8 cellular contexts compared by ENCODE assay signal in genomic region chr19:49664171-49665070, GRCh38. TPM values are rescaled to one million over a fixed set of nuclear protein-coding genes. Genes with fewer than 3 reads are reported as not detected.
DNase-seq lines count a peak whose midpoint lies in the region; ATAC-seq, FAIRE-seq and TF ChIP-seq lines count a peak whose summit lies in the region.

No MANE protein-coding gene starts in this region.

- ATAC-seq in HG03095 (IDR thresholded peaks at IDR 0.05; ENCODE audit: unreplicated experiment) = peak; percentile 33
- peak; percentile 76 for ATAC-seq in HepG2
- ATAC-seq in GM21390 (IDR thresholded peaks at IDR 0.05; ENCODE audit: unreplicated experiment) = no peak

- POLR2A ChIA-PET in HepG2 (lab: Yijun Ruan, JAX) = interaction anchor here (0.8 to 5.7 kb wide), 9 partner anchors 8 to 152 kb away, joined by 3 to 92 read pairs (median 4); partner anchors contain the start of genes FCGRT, PRMT1, RRAS and SCAF1

- CTCF ChIA-PET in HepG2 (lab: Yijun Ruan, JAX; ENCODE audit: low intra/inter-chr PET ratio, low total read pairs) = no interaction called here

- H3K36me3 ChIP-seq in HepG2 (replicated peaks in 1 of 2; ENCODE audit: control insufficient read depth in 1 of 2, insufficient read depth in 2 of 2, low read length in 2 of 2) = peaks cover 7 to 36% of the 10 kb centered on the region in 2 experiments

- H3K27ac ChIP-seq in HepG2 (ENCODE audit: extremely low read length, insufficient read depth, low read length) = peak overlapping the region; percentile 74

- peak overlapping the region; percentile 63 to 96 (median 93) for H3K4me3 ChIP-seq in HepG2 (replicated peaks in 1 of 3; ENCODE audit: insufficient read depth in 1 of 3, low read depth in 2 of 3, low read length in 3 of 3)

- peaks cover 30% of the 10 kb centered on the region for H3K79me2 ChIP-seq in HepG2 (ENCODE audit: insufficient read depth, low read length)

- intact Hi-C loops in HepG2 (cut with micrococcal nuclease; ENCODE audit: unreplicated experiment) = loop anchor here (2.0 kb wide), 1 partner anchor 24 kb away; the partner anchor contains the start of gene RRAS

- peak; percentile 53 to 82 for TF ChIP-seq POLR2A in HepG2 (IDR thresholded peaks at IDR 0.05; ENCODE audit: insufficient read depth in 1 of 2, low read depth in 2 of 2, low read length in 2 of 2)

- H3K4me1 ChIP-seq in HepG2 (ENCODE audit: insufficient read depth, low read length) = peaks cover 27% of the 10 kb centered on the region

- under 1% methylated on average over 26 of the region's 53 CpGs for WGBS in HepG2 (ENCODE audit: low lambda C conversion rate)

- TF ChIP-seq EP300 in HepG2 (IDR thresholded peaks at IDR 0.05; ENCODE audit: low read depth in 2 of 2, low read length in 2 of 2) (no peak), HepG2 (CRISPR knock-in tag; IDR thresholded peaks at IDR 0.05; ENCODE audit: borderline replicate concordance) (no peak)

- H3K27me3 ChIP-seq in HepG2 (ENCODE audit: control insufficient read depth in 1 of 2, insufficient read depth in 2 of 2, low read length in 2 of 2) = no peaks in the 10 kb centered on the region; a peak in 1 of 5 replicates

- peaks cover 5% of the 10 kb centered on the region; the same call in 1 of the 2 replicates for H4K20me1 ChIP-seq in HepG2 (ENCODE audit: insufficient read depth, low read length)

- peak; percentile 44 for TF ChIP-seq CTCF in HepG2 (CRISPR knock-in tag; IDR thresholded peaks at IDR 0.05)

- in situ Hi-C loops in HepG2 (cut with HindIII; ENCODE audit: extremely low pct_ligation_motif_present, low pct_unique_long_range_greater_than_20kb) = no loop called here

- H3K9ac ChIP-seq in HepG2 (ENCODE audit: insufficient read depth, low read depth, low read length) = peak overlapping the region; percentile 90

- DNase-seq in DMS79 treated with DMSO at 0.1 percent for 48 hours (lab: John Stamatoyannopoulos, UW) (peak; percentile 82), NCI-H526 (lab: John Stamatoyannopoulos, UW) (peak; percentile 79 to 93), dedifferentiated amniotic fluid mesenchymal stem cell (ENCODE audit: extremely low spot score) (peak; percentile 75), HepG2 (ENCODE audit: low spot score) (peak; percentile 80)
- DNase-seq in activated CD4-positive, alpha-beta T cell treated with anti-CD3 and anti-CD28 coated beads, Interleukin-2, amount 50 U/mL, for 1 hour = peak; percentile 94
- peak; percentile 94 to 95 for DNase-seq in stimulated activated CD4-positive, alpha-beta T cell treated with anti-CD3 and anti-CD28 coated beads, Interleukin-2, amount 100 ng/mL, for 48 hours

- FAIRE-seq in HepG2 (lab: Jason Lieb, UNC) = peak; percentile 56

- H3K9me3 ChIP-seq in HepG2 (ENCODE audit: low read length) = no peaks in the 10 kb centered on the region

- peak; percentile 26; the same call in 1 of the 2 replicates for TF ChIP-seq RAD21 in HepG2 (CRISPR knock-in tag; IDR thresholded peaks at IDR 0.05)

- no peak overlapping the region for H2AFZ ChIP-seq in HepG2 (ENCODE audit: low read length)

- H3K4me2 ChIP-seq in HepG2 (ENCODE audit: low read depth, low read length) = peak overlapping the region; percentile 98

- BruUV-seq in HepG2 (replicated peaks; lab: Mats Ljungman, UMichigan) = no TSS peak

RNA-seq across cellular contexts. Expression of gene IRF3, which starts 1.2 kb away (rescaled TPM):
- 61.0 and 65.5 TPM in 2 replicates for total RNA-seq in HepG2 (2016; rRNA removed; fragmentation: Illumina TruSeq; extraction: Trizol)
- 23.6 and 23.7 TPM in 2 replicates for total RNA-seq in HepG2 (2016; cell fraction: cytosol; rRNA removed; fragmentation: Illumina TruSeq; extraction: Trizol; ENCODE audit: low read depth)
- total RNA-seq in HepG2 (2016; cell fraction: insoluble cytoplasmic fraction; rRNA removed; fragmentation: Illumina TruSeq; extraction: Trizol) = 50.6 and 64.5 TPM in 2 replicates
- total RNA-seq in HepG2 (2016; cell fraction: membrane; rRNA removed; fragmentation: Illumina TruSeq; extraction: Trizol) = 26.7 and 37.0 TPM in 2 replicates
- 30.2 and 40.5 TPM in 2 replicates for total RNA-seq in HepG2 (2016; cell fraction: nucleus; rRNA removed; fragmentation: Illumina TruSeq; extraction: Trizol)
- polyA plus RNA-seq in HepG2 (2011; rRNA removed) = 61.9 and 66.2 TPM in 2 replicates
- 40.1 and 60.0 TPM in 2 replicates for polyA plus RNA-seq in HepG2 (2011; cell fraction: cytosol; rRNA removed)
- 110 and 114 TPM in 2 replicates for polyA plus RNA-seq in HepG2 (2011; cell fraction: nucleus; rRNA removed)
- polyA plus RNA-seq in HepG2 (2012) = 49.4 and 77.2 TPM in 2 replicates
- polyA plus RNA-seq in HepG2 (2016; cell fraction: cytosol; fragmentation: Illumina TruSeq; extraction: Trizol; ENCODE audit: low read depth) = 17.9 and 23.0 TPM in 2 replicates
- 44.7 and 50.0 TPM in 2 replicates for polyA plus RNA-seq in HepG2 (2016; cell fraction: insoluble cytoplasmic fraction; fragmentation: Illumina TruSeq; extraction: Trizol; ENCODE audit: low read depth)
- 26.1 and 33.5 TPM in 2 replicates for polyA plus RNA-seq in HepG2 (2016; cell fraction: membrane; fragmentation: Illumina TruSeq; extraction: Trizol; ENCODE audit: low read depth)
- 89.5 and 108 TPM in 2 replicates for polyA plus RNA-seq in HepG2 (2016; cell fraction: nucleus; fragmentation: Illumina TruSeq; extraction: Trizol; ENCODE audit: insufficient read depth, low read depth)
- 34.8 and 80.6 TPM in 2 replicates for polyA minus RNA-seq in HepG2 (2011; rRNA and poly(A)+ RNA removed; ENCODE audit: low replicate concordance)
- 26.6 and 26.9 TPM in 2 replicates for polyA minus RNA-seq in HepG2 (2011; cell fraction: cytosol; rRNA and poly(A)+ RNA removed)
- polyA minus RNA-seq in HepG2 (2011; cell fraction: nucleus; rRNA and poly(A)+ RNA removed) = 7.9 and 16.9 TPM in 2 replicates

RNA-seq across cellular contexts. Expression of gene BCL2L12, which starts 1.3 kb away (rescaled TPM):
- total RNA-seq in HepG2 (2016; rRNA removed; fragmentation: Illumina TruSeq; extraction: Trizol) = 32.6 and 40.8 TPM in 2 replicates
- 40.5 and 48.9 TPM in 2 replicates for total RNA-seq in HepG2 (2016; cell fraction: cytosol; rRNA removed; fragmentation: Illumina TruSeq; extraction: Trizol; ENCODE audit: low read depth)
- 24.9 and 37.3 TPM in 2 replicates for total RNA-seq in HepG2 (2016; cell fraction: insoluble cytoplasmic fraction; rRNA removed; fragmentation: Illumina TruSeq; extraction: Trizol)
- total RNA-seq in HepG2 (2016; cell fraction: membrane; rRNA removed; fragmentation: Illumina TruSeq; extraction: Trizol) = 43.5 and 49.7 TPM in 2 replicates
- total RNA-seq in HepG2 (2016; cell fraction: nucleus; rRNA removed; fragmentation: Illumina TruSeq; extraction: Trizol) = 21.3 and 23.0 TPM in 2 replicates
- polyA plus RNA-seq in HepG2 (2011; rRNA removed) = 25.9 and 26.8 TPM in 2 replicates
- polyA plus RNA-seq in HepG2 (2011; cell fraction: cytosol; rRNA removed) = 15.4 and 32.6 TPM in 2 replicates
- 36.4 and 36.7 TPM in 2 replicates for polyA plus RNA-seq in HepG2 (2011; cell fraction: nucleus; rRNA removed)
- 18.1 and 30.0 TPM in 2 replicates for polyA plus RNA-seq in HepG2 (2012)
- 55.6 and 70.4 TPM in 2 replicates for polyA plus RNA-seq in HepG2 (2016; cell fraction: cytosol; fragmentation: Illumina TruSeq; extraction: Trizol; ENCODE audit: low read depth)
- 42.1 and 43.5 TPM in 2 replicates for polyA plus RNA-seq in HepG2 (2016; cell fraction: insoluble cytoplasmic fraction; fragmentation: Illumina TruSeq; extraction: Trizol; ENCODE audit: low read depth)
- 55.2 and 64.2 TPM in 2 replicates for polyA plus RNA-seq in HepG2 (2016; cell fraction: membrane; fragmentation: Illumina TruSeq; extraction: Trizol; ENCODE audit: low read depth)
- polyA plus RNA-seq in HepG2 (2016; cell fraction: nucleus; fragmentation: Illumina TruSeq; extraction: Trizol; ENCODE audit: insufficient read depth, low read depth) = 55.4 and 61.4 TPM in 2 replicates
- 13.7 and 25.5 TPM in 2 replicates for polyA minus RNA-seq in HepG2 (2011; rRNA and poly(A)+ RNA removed; ENCODE audit: low replicate concordance)
- 6.4 and 11.1 TPM in 2 replicates for polyA minus RNA-seq in HepG2 (2011; cell fraction: cytosol; rRNA and poly(A)+ RNA removed)
- polyA minus RNA-seq in HepG2 (2011; cell fraction: nucleus; rRNA and poly(A)+ RNA removed) = 4.2 and 9.6 TPM in 2 replicates

RNA-seq across cellular contexts. Expression of gene PRMT1, which starts 12.7 kb away (rescaled TPM):
- total RNA-seq in HepG2 (2016; rRNA removed; fragmentation: Illumina TruSeq; extraction: Trizol) = 324 and 372 TPM in 2 replicates
- total RNA-seq in HepG2 (2016; cell fraction: cytosol; rRNA removed; fragmentation: Illumina TruSeq; extraction: Trizol; ENCODE audit: low read depth) = 103 and 108 TPM in 2 replicates
- 334 and 405 TPM in 2 replicates for total RNA-seq in HepG2 (2016; cell fraction: insoluble cytoplasmic fraction; rRNA removed; fragmentation: Illumina TruSeq; extraction: Trizol)
- 115 and 120 TPM in 2 replicates for total RNA-seq in HepG2 (2016; cell fraction: membrane; rRNA removed; fragmentation: Illumina TruSeq; extraction: Trizol)
- total RNA-seq in HepG2 (2016; cell fraction: nucleus; rRNA removed; fragmentation: Illumina TruSeq; extraction: Trizol) = 123 and 139 TPM in 2 replicates
- polyA plus RNA-seq in HepG2 (2011; rRNA removed) = 374 and 400 TPM in 2 replicates
- 396 and 593 TPM in 2 replicates for polyA plus RNA-seq in HepG2 (2011; cell fraction: cytosol; rRNA removed)
- 354 and 430 TPM in 2 replicates for polyA plus RNA-seq in HepG2 (2011; cell fraction: nucleus; rRNA removed)
- polyA plus RNA-seq in HepG2 (2012) = 181 and 214 TPM in 2 replicates
- polyA plus RNA-seq in HepG2 (2016; cell fraction: cytosol; fragmentation: Illumina TruSeq; extraction: Trizol; ENCODE audit: low read depth) = 80.1 and 82.6 TPM in 2 replicates
- 379 and 381 TPM in 2 replicates for polyA plus RNA-seq in HepG2 (2016; cell fraction: insoluble cytoplasmic fraction; fragmentation: Illumina TruSeq; extraction: Trizol; ENCODE audit: low read depth)
- polyA plus RNA-seq in HepG2 (2016; cell fraction: membrane; fragmentation: Illumina TruSeq; extraction: Trizol; ENCODE audit: low read depth) = 86.8 and 91.7 TPM in 2 replicates
- 224 and 236 TPM in 2 replicates for polyA plus RNA-seq in HepG2 (2016; cell fraction: nucleus; fragmentation: Illumina TruSeq; extraction: Trizol; ENCODE audit: insufficient read depth, low read depth)
- 504 and 617 TPM in 2 replicates for polyA minus RNA-seq in HepG2 (2011; rRNA and poly(A)+ RNA removed; ENCODE audit: low replicate concordance)
- 158 and 170 TPM in 2 replicates for polyA minus RNA-seq in HepG2 (2011; cell fraction: cytosol; rRNA and poly(A)+ RNA removed)
- polyA minus RNA-seq in HepG2 (2011; cell fraction: nucleus; rRNA and poly(A)+ RNA removed) = 133 and 141 TPM in 2 replicates

RNA-seq across cellular contexts. Expression of gene SCAF1, which starts 22.4 kb away (rescaled TPM):
- 4.8 and 6.1 TPM in 2 replicates for total RNA-seq in HepG2 (2016; rRNA removed; fragmentation: Illumina TruSeq; extraction: Trizol)
- total RNA-seq in HepG2 (2016; cell fraction: cytosol; rRNA removed; fragmentation: Illumina TruSeq; extraction: Trizol; ENCODE audit: low read depth) = 1.3 and 1.4 TPM in 2 replicates
- total RNA-seq in HepG2 (2016; cell fraction: insoluble cytoplasmic fraction; rRNA removed; fragmentation: Illumina TruSeq; extraction: Trizol) = 3.2 and 6.2 TPM in 2 replicates
- 4.5 and 5.4 TPM in 2 replicates for total RNA-seq in HepG2 (2016; cell fraction: membrane; rRNA removed; fragmentation: Illumina TruSeq; extraction: Trizol)
- 6.5 and 7.3 TPM in 2 replicates for total RNA-seq in HepG2 (2016; cell fraction: nucleus; rRNA removed; fragmentation: Illumina TruSeq; extraction: Trizol)
- polyA plus RNA-seq in HepG2 (2011; rRNA removed) = 3.3 and 4.3 TPM in 2 replicates
- polyA plus RNA-seq in HepG2 (2011; cell fraction: cytosol; rRNA removed) = 3.1 and 4.0 TPM in 2 replicates
- polyA plus RNA-seq in HepG2 (2011; cell fraction: nucleus; rRNA removed) = 21.0 and 25.5 TPM in 2 replicates
- polyA plus RNA-seq in HepG2 (2012) = 17.0 and 18.6 TPM in 2 replicates
- 1.1 and 1.4 TPM in 2 replicates for polyA plus RNA-seq in HepG2 (2016; cell fraction: cytosol; fragmentation: Illumina TruSeq; extraction: Trizol; ENCODE audit: low read depth)
- polyA plus RNA-seq in HepG2 (2016; cell fraction: insoluble cytoplasmic fraction; fragmentation: Illumina TruSeq; extraction: Trizol; ENCODE audit: low read depth) = 8.3 and 13.4 TPM in 2 replicates
- polyA plus RNA-seq in HepG2 (2016; cell fraction: membrane; fragmentation: Illumina TruSeq; extraction: Trizol; ENCODE audit: low read depth) = 2.8 and 3.0 TPM in 2 replicates
- polyA plus RNA-seq in HepG2 (2016; cell fraction: nucleus; fragmentation: Illumina TruSeq; extraction: Trizol; ENCODE audit: insufficient read depth, low read depth) = 21.4 and 23.8 TPM in 2 replicates
- polyA minus RNA-seq in HepG2 (2011; rRNA and poly(A)+ RNA removed; ENCODE audit: low replicate concordance) = 5.4 and 5.7 TPM in 2 replicates
- polyA minus RNA-seq in HepG2 (2011; cell fraction: cytosol; rRNA and poly(A)+ RNA removed) = 3.1 and 4.5 TPM in 2 replicates
- 3.6 and 5.2 TPM in 2 replicates for polyA minus RNA-seq in HepG2 (2011; cell fraction: nucleus; rRNA and poly(A)+ RNA removed)

RNA-seq across cellular contexts. Expression of gene RRAS, which starts 24.5 kb away (rescaled TPM):
- total RNA-seq in HepG2 (2016; rRNA removed; fragmentation: Illumina TruSeq; extraction: Trizol) = 0.79 and 1.5 TPM in 2 replicates
- total RNA-seq in HepG2 (2016; cell fraction: cytosol; rRNA removed; fragmentation: Illumina TruSeq; extraction: Trizol; ENCODE audit: low read depth) = 1.7 and 2.4 TPM in 2 replicates
- 1.1 and 1.9 TPM in 2 replicates for total RNA-seq in HepG2 (2016; cell fraction: insoluble cytoplasmic fraction; rRNA removed; fragmentation: Illumina TruSeq; extraction: Trizol)
- 2.0 and 2.3 TPM in 2 replicates for total RNA-seq in HepG2 (2016; cell fraction: membrane; rRNA removed; fragmentation: Illumina TruSeq; extraction: Trizol)
- 0.50 and 0.90 TPM in 2 replicates for total RNA-seq in HepG2 (2016; cell fraction: nucleus; rRNA removed; fragmentation: Illumina TruSeq; extraction: Trizol)
- polyA plus RNA-seq in HepG2 (2011; rRNA removed) = 12.0 and 13.5 TPM in 2 replicates
- polyA plus RNA-seq in HepG2 (2011; cell fraction: cytosol; rRNA removed) = 14.5 and 18.3 TPM in 2 replicates
- 17.2 and 18.4 TPM in 2 replicates for polyA plus RNA-seq in HepG2 (2011; cell fraction: nucleus; rRNA removed)
- polyA plus RNA-seq in HepG2 (2012) = 4.8 and 7.4 TPM in 2 replicates
- 6.9 and 7.3 TPM in 2 replicates for polyA plus RNA-seq in HepG2 (2016; cell fraction: cytosol; fragmentation: Illumina TruSeq; extraction: Trizol; ENCODE audit: low read depth)
- 3.2 and 3.4 TPM in 2 replicates for polyA plus RNA-seq in HepG2 (2016; cell fraction: insoluble cytoplasmic fraction; fragmentation: Illumina TruSeq; extraction: Trizol; ENCODE audit: low read depth)
- polyA plus RNA-seq in HepG2 (2016; cell fraction: membrane; fragmentation: Illumina TruSeq; extraction: Trizol; ENCODE audit: low read depth) = 5.3 and 5.9 TPM in 2 replicates
- 2.4 and 2.6 TPM in 2 replicates for polyA plus RNA-seq in HepG2 (2016; cell fraction: nucleus; fragmentation: Illumina TruSeq; extraction: Trizol; ENCODE audit: insufficient read depth, low read depth)
- polyA minus RNA-seq in HepG2 (2011; rRNA and poly(A)+ RNA removed; ENCODE audit: low replicate concordance) = 5.3 and 19.9 TPM in 2 replicates
- polyA minus RNA-seq in HepG2 (2011; cell fraction: cytosol; rRNA and poly(A)+ RNA removed) = 1.6 and 3.0 TPM in 2 replicates
- polyA minus RNA-seq in HepG2 (2011; cell fraction: nucleus; rRNA and poly(A)+ RNA removed) = 0.77 and 1.5 TPM in 2 replicates
